In the genomic region with DNA sequence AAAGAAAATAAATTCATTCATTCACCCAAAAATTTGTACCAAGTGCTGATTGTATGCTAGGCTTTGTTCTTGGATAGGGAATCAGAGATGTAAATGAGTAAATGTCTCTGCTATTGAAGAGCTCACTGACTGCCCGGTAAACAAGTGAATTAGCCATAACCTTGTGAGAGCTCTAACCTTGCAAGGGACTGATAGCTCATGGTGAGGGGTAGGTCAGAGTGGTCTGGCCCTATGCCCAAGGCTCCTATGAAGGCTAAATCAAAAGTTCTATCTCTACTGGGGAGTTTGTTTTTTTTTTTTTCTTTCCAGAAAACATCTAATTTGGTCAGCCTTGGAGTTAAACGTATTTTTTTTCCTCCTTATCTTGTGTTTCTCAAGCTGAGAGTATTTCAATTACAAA, we compare ENCODE assay signal across 22 cellular contexts.
DNase-seq lines count a peak whose midpoint lies in the region; ATAC-seq, FAIRE-seq and TF ChIP-seq lines count a peak whose summit lies in the region.
"Had no signal": no experiment of that assay in that cellular context is flagged by ENCODE, and none has a peak within 500 bp of the region (broad histone marks: within the 10 kb centered on the region; RNA-seq: fewer than 3 reads in every experiment).

No MANE protein-coding gene starts in this region.

- intact Hi-C loops in ovary (cut with DNase I), result no loop called here

- H3K27me3 ChIP-seq in ovary, result no peaks in the 10 kb centered on the region
- H3K27me3 ChIP-seq: BLaER1 treated with 17β-estradiol and CSF1 and Interleukin-3, amounts not matched to agents 10 nM and 100 nM had no signal

- no peak for FAIRE-seq in GM12892 (lab: Jason Lieb, UNC)
- FAIRE-seq: A549, D721Med, G401.6, GM12891, GM18507 had no signal

- 9 to 34% (median 12%) methylated on average over 2 of the region's 2 CpGs for WGBS in ovary, 3 donors

- H3K27ac Mint-ChIP-seq in WTC11, result no peak overlapping the region
- H3K27ac Mint-ChIP-seq: B cell; CD4-positive, alpha-beta T cell; CD8-positive, alpha-beta T cell had no signal

- peaks cover 3% of the 10 kb centered on the region; the same call in 1 of the 2 replicates for H3K36me3 Mint-ChIP-seq in WTC11
- H3K36me3 Mint-ChIP-seq: CD8-positive, alpha-beta T cell had no signal

- H3K27ac ChIP-seq in ovary, result no peak overlapping the region
- H3K27ac ChIP-seq: 22Rv1; A549; BLaER1 treated with 17β-estradiol and CSF1 and Interleukin-3, amounts not matched to agents 10 nM and 100 nM; C4-2B had no signal

- peaks cover 9% of the 10 kb centered on the region for H3K9me3 Mint-ChIP-seq in WTC11

- POLR2A ChIA-PET in WTC11 (lab: Charles Lee), result interaction anchor here (0.6 kb wide), 1 partner anchor 152 kb away, joined by 3 read pairs; no protein-coding TSS in a partner anchor

- peak; percentile 54 for ATAC-seq in WTC11
- ATAC-seq: A549; CD8-positive, alpha-beta T cell had no signal

- no peak for TF ChIP-seq EP300 in ovary (IDR thresholded peaks at IDR 0.05)

- DNase-seq in WTC11 (ENCODE audit: low spot score) (no peak), amniotic epithelial cell (ENCODE audit: low read depth) (peak; percentile 21), ovary (peak in 4 of 5 donors; percentile 27 to 68 (median 50)), GM12892 (ENCODE audit: insufficient read length) (no peak), amygdala (lab: John Stamatoyannopoulos, UW) (no peak), NCI-H1436 treated with DMSO at 0.1 percent for 48 hours (lab: John Stamatoyannopoulos, UW) (no peak)
- DNase-seq: AML-193; Caco-2; Calu3; CD4-positive, alpha-beta T cell; CD8-positive, alpha-beta T cell; DMS79 treated with DMSO at 0.1 percent for 48 hours; GF-D8 had no signal

- H3K9me3 ChIP-seq in ovary, result no peaks in the 10 kb centered on the region
- H3K9me3 ChIP-seq: A549; BLaER1 treated with 17β-estradiol and CSF1 and Interleukin-3, amounts not matched to agents 10 nM and 100 nM; Caco-2 had no signal

- TF ChIP-seq CTCF in WTC11 (IDR thresholded peaks at IDR 0.05) (no peak), ovary (IDR thresholded peaks at IDR 0.05) (no peak)

- no peaks in the 10 kb centered on the region; the same call in 1 of the 2 replicates for H3K27me3 Mint-ChIP-seq in WTC11 (ENCODE audit: low read depth)
- H3K27me3 Mint-ChIP-seq: B cell; CD4-positive, alpha-beta T cell had no signal

- no peak for TF ChIP-seq POLR2A in ovary (IDR thresholded peaks at IDR 0.05)
- no peak for TF ChIP-seq POLR2A in GM12892 (IDR thresholded peaks at IDR 0.05; ENCODE audit: low read depth, low read length)

- peaks cover 12% of the 10 kb centered on the region for H3K4me1 ChIP-seq in ovary (ENCODE audit: insufficient read depth)
- H3K4me1 ChIP-seq: A549; BLaER1 treated with 17β-estradiol and CSF1 and Interleukin-3, amounts not matched to agents 10 nM and 100 nM; Caco-2 had no signal

- H3K4me1 Mint-ChIP-seq in WTC11, result peaks cover 39% of the 10 kb centered on the region
- H3K4me1 Mint-ChIP-seq: B cell had no signal

- CTCF ChIA-PET in WTC11 (lab: Charles Lee), result interaction anchor here (1.2 kb wide), 1 partner anchor 24 kb away, joined by 3 read pairs; no protein-coding TSS in a partner anchor

- no peak overlapping the region for H3K4me3 ChIP-seq in ovary
- H3K4me3 ChIP-seq: A549; BLaER1 treated with 17β-estradiol and CSF1 and Interleukin-3, amounts not matched to agents 10 nM and 100 nM had no signal

- H3K4me3 Mint-ChIP-seq in WTC11, result no peak overlapping the region
- H3K4me3 Mint-ChIP-seq: B cell; CD4-positive, alpha-beta T cell; CD8-positive, alpha-beta T cell had no signal

- no peaks in the 10 kb centered on the region for H3K36me3 ChIP-seq in ovary
- H3K36me3 ChIP-seq: BLaER1 treated with 17β-estradiol and CSF1 and Interleukin-3, amounts not matched to agents 10 nM and 100 nM had no signal

TF ChIP-seq in WTC11, 78 proteins besides CTCF, POLR2A, EP300 and RAD21:
- TF ChIP-seq NR1H2 (CRISPR knock-in tag; IDR thresholded peaks at IDR 0.05), result no peak
- TF ChIP-seq RELA (CRISPR knock-in tag; IDR thresholded peaks at IDR 0.05; ENCODE audit: borderline replicate concordance), result no peak
- TF ChIP-seq, protein P1, sequence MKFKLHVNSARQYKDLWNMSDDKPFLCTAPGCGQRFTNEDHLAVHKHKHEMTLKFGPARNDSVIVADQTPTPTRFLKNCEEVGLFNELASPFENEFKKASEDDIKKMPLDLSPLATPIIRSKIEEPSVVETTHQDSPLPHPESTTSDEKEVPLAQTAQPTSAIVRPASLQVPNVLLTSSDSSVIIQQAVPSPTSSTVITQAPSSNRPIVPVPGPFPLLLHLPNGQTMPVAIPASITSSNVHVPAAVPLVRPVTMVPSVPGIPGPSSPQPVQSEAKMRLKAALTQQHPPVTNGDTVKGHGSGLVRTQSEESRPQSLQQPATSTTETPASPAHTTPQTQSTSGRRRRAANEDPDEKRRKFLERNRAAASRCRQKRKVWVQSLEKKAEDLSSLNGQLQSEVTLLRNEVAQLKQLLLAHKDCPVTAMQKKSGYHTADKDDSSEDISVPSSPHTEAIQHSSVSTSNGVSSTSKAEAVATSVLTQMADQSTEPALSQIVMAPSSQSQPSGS (CRISPR knock-in tag; IDR thresholded peaks at IDR 0.05; ENCODE audit: borderline replicate concordance, low read depth), result no peak
- TF ChIP-seq CREM (CRISPR knock-in tag; IDR thresholded peaks at IDR 0.05), result no peak
- no peak for TF ChIP-seq TCF7 (CRISPR knock-in tag; IDR thresholded peaks at IDR 0.05; ENCODE audit: low read depth)
- no peak for TF ChIP-seq SMAD4 (CRISPR knock-in tag; IDR thresholded peaks at IDR 0.05)
- TF ChIP-seq, protein P2, sequence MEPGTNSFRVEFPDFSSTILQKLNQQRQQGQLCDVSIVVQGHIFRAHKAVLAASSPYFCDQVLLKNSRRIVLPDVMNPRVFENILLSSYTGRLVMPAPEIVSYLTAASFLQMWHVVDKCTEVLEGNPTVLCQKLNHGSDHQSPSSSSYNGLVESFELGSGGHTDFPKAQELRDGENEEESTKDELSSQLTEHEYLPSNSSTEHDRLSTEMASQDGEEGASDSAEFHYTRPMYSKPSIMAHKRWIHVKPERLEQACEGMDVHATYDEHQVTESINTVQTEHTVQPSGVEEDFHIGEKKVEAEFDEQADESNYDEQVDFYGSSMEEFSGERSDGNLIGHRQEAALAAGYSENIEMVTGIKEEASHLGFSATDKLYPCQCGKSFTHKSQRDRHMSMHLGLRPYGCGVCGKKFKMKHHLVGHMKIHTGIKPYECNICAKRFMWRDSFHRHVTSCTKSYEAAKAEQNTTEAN (CRISPR knock-in tag; IDR thresholded peaks at IDR 0.05), result no peak
- TF ChIP-seq PRRX2 (CRISPR knock-in tag; IDR thresholded peaks at IDR 0.05), result no peak
- TF ChIP-seq, protein P3, sequence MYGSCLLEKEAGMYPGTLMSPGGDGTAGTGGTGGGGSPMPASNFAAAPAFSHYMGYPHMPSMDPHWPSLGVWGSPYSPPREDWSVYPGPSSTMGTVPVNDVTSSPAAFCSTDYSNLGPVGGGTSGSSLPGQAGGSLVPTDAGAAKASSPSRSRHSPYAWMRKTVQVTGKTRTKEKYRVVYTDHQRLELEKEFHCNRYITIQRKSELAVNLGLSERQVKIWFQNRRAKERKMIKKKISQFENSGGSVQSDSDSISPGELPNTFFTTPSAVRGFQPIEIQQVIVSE (CRISPR knock-in tag; IDR thresholded peaks at IDR 0.05; ENCODE audit: borderline replicate concordance), result no peak
- no peak for TF ChIP-seq TEAD1 (CRISPR knock-in tag; IDR thresholded peaks at IDR 0.05)

Comparison
In these comparisons a context has a peak if more than half of its experiments do, and no peak if none do; other contexts are left out.
1. DNase-seq: peak in amniotic epithelial cell (single experiment) and ovary (4 of 5); none in WTC11 (single experiment), GM12892 (single experiment), amygdala (0 of 56) and NCI-H1436 treated with DMSO at 0.1 percent for 48 hours (single experiment).